In genomic region chr1:36555041-36555440, GRCh38 we compare ENCODE assay signal across 24 cellular contexts.
"Had no signal": no experiment of that assay in that cellular context is flagged by ENCODE, and none has a peak within 500 bp of the region (broad histone marks: within the 10 kb centered on the region; RNA-seq: fewer than 3 reads in every experiment).

No MANE protein-coding gene starts in this region.

- H3K27ac ChIP-seq: colonic mucosa, neutrophil, pancreas, skin epidermis, spleen, tibial artery had no signal

- H3K27me3 ChIP-seq: colonic mucosa had no signal

- H3K36me3 ChIP-seq: colonic mucosa, neutrophil, pancreas, spleen, tibial artery had no signal

- H3K9me3 Mint-ChIP-seq: central memory CD8-positive, alpha-beta T cell; effector memory CD8-positive, alpha-beta T cell; memory B cell; mesothelial cell of epicardium; naive B cell; natural killer cell treated with Interleukin-12 subunit alpha and Interleukin-12 subunit beta and Interleukin-15 and Interleukin-18, amount 100 ng/mL, for 72 hours; neural crest cell; stimulated activated naive B cell treated with anti-CD40 and anti-IgM and Interleukin-4, amounts not matched to agents 10 μg/mL and 1 μg/mL and 100 μg/mL, for 72 hours; stimulated activated naive CD8-positive, alpha-beta T cell treated with anti-CD3 and anti-CD28 coated beads, Interleukin-15, Interleukin-2, amounts not matched to agents 100 ng/mL and 50 ng/mL, for 24 hours; type B pancreatic cell had no signal

- ATAC-seq: effector memory CD8-positive, alpha-beta T cell; left ventricle myocardium superior; mucosa of descending colon; natural killer cell treated with Interleukin-12 subunit alpha and Interleukin-12 subunit beta and Interleukin-15 and Interleukin-18, amount 100 ng/mL, for 72 hours; pancreas; stimulated activated naive B cell treated with anti-CD40 and anti-IgM and Interleukin-4, amounts not matched to agents 10 μg/mL and 1 μg/mL and 100 μg/mL, for 72 hours had no signal

- H3K36me3 Mint-ChIP-seq: memory B cell; mesothelial cell of epicardium; naive B cell; natural killer cell treated with Interleukin-12 subunit alpha and Interleukin-12 subunit beta and Interleukin-15 and Interleukin-18, amount 100 ng/mL, for 72 hours; stimulated activated naive B cell treated with anti-CD40 and anti-IgM and Interleukin-4, amounts not matched to agents 10 μg/mL and 1 μg/mL and 100 μg/mL, for 72 hours; type B pancreatic cell had no signal

- H3K4me3 ChIP-seq: colonic mucosa, lung, mucosa of descending colon, pancreas, skin epidermis, spleen, tibial artery had no signal

- H3K9me3 ChIP-seq: colonic mucosa, mucosa of descending colon, neutrophil, pancreas, spleen, tibial artery had no signal

- H3K4me1 ChIP-seq: colonic mucosa, pancreas, spleen, tibial artery had no signal

- H3K4me1 Mint-ChIP-seq: mesothelial cell of epicardium, neural crest cell had no signal

- DNase-seq: colonic mucosa; dermis blood vessel endothelial cell; effector memory CD8-positive, alpha-beta T cell; left ventricle myocardium superior; mucosa of descending colon; naive B cell; pancreas; right cardiac atrium; spleen; stimulated activated CD4-positive, alpha-beta T cell treated with anti-CD3 and anti-CD28 coated beads, Interleukin-15, amount 100 ng/mL, for 24 hours; stimulated activated CD4-positive, alpha-beta T cell treated with anti-CD3 and anti-CD28 coated beads, Interleukin-2, amount 100 ng/mL, for 48 hours; stimulated activated naive B cell treated with anti-CD40 and anti-IgM and Interleukin-4, amounts not matched to agents 10 μg/mL and 1 μg/mL and 100 μg/mL, for 72 hours had no signal

- H3K4me3 Mint-ChIP-seq: central memory CD8-positive, alpha-beta T cell; effector memory CD8-positive, alpha-beta T cell; memory B cell; mesothelial cell of epicardium; naive B cell; natural killer cell treated with Interleukin-12 subunit alpha and Interleukin-12 subunit beta and Interleukin-15 and Interleukin-18, amount 100 ng/mL, for 72 hours; neural crest cell; stimulated activated naive B cell treated with anti-CD40 and anti-IgM and Interleukin-4, amounts not matched to agents 10 μg/mL and 1 μg/mL and 100 μg/mL, for 72 hours; stimulated activated naive CD8-positive, alpha-beta T cell treated with anti-CD3 and anti-CD28 coated beads, Interleukin-15, Interleukin-2, amounts not matched to agents 100 ng/mL and 50 ng/mL, for 24 hours; type B pancreatic cell had no signal

- H3K27ac Mint-ChIP-seq: effector memory CD8-positive, alpha-beta T cell; memory B cell; mesothelial cell of epicardium; natural killer cell treated with Interleukin-12 subunit alpha and Interleukin-12 subunit beta and Interleukin-15 and Interleukin-18, amount 100 ng/mL, for 72 hours; progenitor cell of endocrine pancreas; stimulated activated naive B cell treated with anti-CD40 and anti-IgM and Interleukin-4, amounts not matched to agents 10 μg/mL and 1 μg/mL and 100 μg/mL, for 72 hours; stimulated activated naive CD8-positive, alpha-beta T cell treated with anti-CD3 and anti-CD28 coated beads, Interleukin-15, Interleukin-2, amounts not matched to agents 100 ng/mL and 50 ng/mL, for 24 hours; type B pancreatic cell had no signal
